17 cellular contexts compared by ENCODE assay signal in genomic region chr1:24888971-24889670, GRCh38. TPM values are rescaled to one million over a fixed set of nuclear protein-coding genes. Genes with fewer than 3 reads are reported as not detected.
DNase-seq lines count a peak whose midpoint lies in the region; ATAC-seq and TF ChIP-seq lines count a peak whose summit lies in the region.
"Had no signal": no experiment of that assay in that cellular context is flagged by ENCODE, and none has a peak within 500 bp of the region (broad histone marks: within the 10 kb centered on the region; RNA-seq: fewer than 3 reads in every experiment).

No MANE protein-coding gene starts in this region.

- H2AK5ac ChIP-seq in mesenchymal stem cell (ENCODE audit: low read length, severe bottlenecking), result no peak overlapping the region

- H3K23ac ChIP-seq in mesenchymal stem cell (ENCODE audit: low read length in 2 of 2), result no peak overlapping the region

- H3K36me3 ChIP-seq in MG63 (no peaks in the 10 kb centered on the region), mesenchymal stem cell (ENCODE audit: control insufficient read depth in 1 of 2, insufficient read depth in 2 of 2, low read depth in 1 of 2, low read length in 2 of 2) (no peaks in the 10 kb centered on the region), A673 (ENCODE audit: insufficient read depth, low read length, poor library complexity, severe bottlenecking) (no peaks in the 10 kb centered on the region)
- H3K36me3 ChIP-seq: heart left ventricle had no signal

- POLR2A ChIA-PET in A673 (lab: Charles Lee; ENCODE audit: low non-redundant PET), result no interaction called here

- TF ChIP-seq CTCF in A673 (conservative IDR thresholded peaks at IDR 0.05; ENCODE audit: low read depth, low read length), result no peak

- H3K27ac ChIP-seq in mesenchymal stem cell (ENCODE audit: low read length, poor library complexity, severe bottlenecking) (no peak overlapping the region), A673 (ENCODE audit: low read depth, low read length, poor library complexity, severe bottlenecking) (no peak overlapping the region)
- H3K27ac ChIP-seq: heart left ventricle, SK-N-MC had no signal

- H2BK120ac ChIP-seq in mesenchymal stem cell (ENCODE audit: low read depth, low read length), result no peak overlapping the region

- no peak overlapping the region for H3K14ac ChIP-seq in mesenchymal stem cell (ENCODE audit: low read length in 2 of 2)

- no TSS peak for BruUV-seq in A673 (replicated peaks; lab: Mats Ljungman, UMichigan)

- no peak overlapping the region for H3K4me3 ChIP-seq in MG63
- peak overlapping the region in 1 of 2 experiments; percentile 43 for H3K4me3 ChIP-seq in mesenchymal stem cell (ENCODE audit: insufficient read depth in 1 of 2, low read depth in 1 of 2, low read length in 2 of 2)
- no peak overlapping the region for H3K4me3 ChIP-seq in A673 (ENCODE audit: low read depth, low read length, poor library complexity, severe bottlenecking)
- H3K4me3 ChIP-seq: heart left ventricle, SK-N-MC had no signal

- DNase-seq in ELR (ENCODE audit: low read depth), result peak; percentile 61
- peak; percentile 79 for DNase-seq in MG63
- peak; percentile 3 for DNase-seq in ecto neural progenitor cell (ENCODE audit: low spot score)
- DNase-seq in mesenchymal stem cell, result peak; percentile 10
- no peak for DNase-seq in A673 (ENCODE audit: low spot score)
- DNase-seq in NCI-H2196 (lab: John Stamatoyannopoulos, UW; ENCODE audit: unreplicated experiment), result no peak
- DNase-seq: activated CD4-positive, alpha-beta T cell treated with anti-CD3 and anti-CD28 coated beads, Interleukin-2, amount 50 U/mL, for 4 hours; endodermal cell; H9; Kasumi-1; NCI-H1694; NCI-H510A treated with DMSO at 0.1 percent for 48 hours had no signal

- H4K8ac ChIP-seq in mesenchymal stem cell (ENCODE audit: low read length), result no peak overlapping the region

- no peak for ATAC-seq in HG02678 (IDR thresholded peaks at IDR 0.05; ENCODE audit: unreplicated experiment)
- no peak for ATAC-seq in HG02884 (IDR thresholded peaks at IDR 0.05; ENCODE audit: unreplicated experiment)
- ATAC-seq: activated T-helper 17 cell treated with anti-CD3 and anti-CD28 coated beads, Interleukin-2, amount 50 U/mL, for 72 hours; heart left ventricle had no signal

- H2BK15ac ChIP-seq in mesenchymal stem cell (ENCODE audit: low read depth, poor library complexity, severe bottlenecking), result no peak overlapping the region

- H3K27me3 ChIP-seq in MG63, result no peaks in the 10 kb centered on the region
- H3K27me3 ChIP-seq in mesenchymal stem cell (ENCODE audit: control insufficient read depth in 1 of 2, insufficient read depth in 1 of 2, low read length in 2 of 2), result peaks cover 0 to 26% of the 10 kb centered on the region in 2 experiments
- no peaks in the 10 kb centered on the region for H3K27me3 ChIP-seq in A673 (replicated peaks; ENCODE audit: insufficient read depth, low read depth, low read length, poor library complexity)

- no peak overlapping the region for H4K91ac ChIP-seq in mesenchymal stem cell (ENCODE audit: low read length)

- H2BK5ac ChIP-seq in mesenchymal stem cell (ENCODE audit: low read depth, low read length, poor library complexity, severe bottlenecking), result no peak overlapping the region

- no peak overlapping the region for H2BK12ac ChIP-seq in mesenchymal stem cell (ENCODE audit: low read length in 2 of 2)

- no peak overlapping the region for H3K18ac ChIP-seq in mesenchymal stem cell (ENCODE audit: low read depth in 1 of 2, low read length in 2 of 2)

- H3K79me1 ChIP-seq in mesenchymal stem cell (replicated peaks; ENCODE audit: low read length, poor library complexity, severe bottlenecking), result no peaks in the 10 kb centered on the region

- H3K4me1 ChIP-seq in mesenchymal stem cell (ENCODE audit: control insufficient read depth, insufficient read depth, low read depth, low read length) (no peaks in the 10 kb centered on the region), A673 (ENCODE audit: insufficient read depth, low read length, poor library complexity, severe bottlenecking) (no peaks in the 10 kb centered on the region)
- H3K4me1 ChIP-seq: heart left ventricle had no signal

- no peak overlapping the region for H3K4me2 ChIP-seq in mesenchymal stem cell (ENCODE audit: low read length, poor library complexity, severe bottlenecking)

- no peak overlapping the region for H3K4ac ChIP-seq in mesenchymal stem cell (ENCODE audit: low read depth in 1 of 2, low read length in 2 of 2)

- 75% methylated on average over 3 of the region's 4 CpGs for WGBS in mesenchymal stem cell

- H3K9ac ChIP-seq in mesenchymal stem cell (ENCODE audit: low read length), result peak overlapping the region; percentile 56

- H2AFZ ChIP-seq in mesenchymal stem cell (ENCODE audit: low read depth, low read length), result no peak overlapping the region

- H3K9me3 ChIP-seq in MG63 (peaks cover 2% of the 10 kb centered on the region; the same call in 1 of the 2 replicates), mesenchymal stem cell (ENCODE audit: control insufficient read depth, low read length) (peaks cover 4% of the 10 kb centered on the region), A673 (ENCODE audit: low read depth, low read length, poor library complexity, severe bottlenecking) (no peaks in the 10 kb centered on the region)

- CTCF ChIA-PET in A673 (lab: Charles Lee), result no interaction called here

- intact Hi-C loops in A673 (cut with micrococcal nuclease; ENCODE audit: unreplicated experiment), result no loop called here

RNA-seq across cellular contexts. Expression of gene RUNX3, which starts 41.0 kb away (rescaled TPM):
- 4.6 and 5.8 TPM in 2 replicates for total RNA-seq in MG63 (2014; rRNA removed; shearing (Covaris generic); ENCODE audit: low replicate concordance)
- polyA plus RNA-seq in mesenchymal stem cell (2013, experiment 1 of 2), result 0.25 TPM
- polyA plus RNA-seq in mesenchymal stem cell (2013, experiment 2 of 2), result 0.33 TPM
- total RNA-seq in A673 (2021), result 8.6 and 10.2 TPM in 2 replicates

Comparison
In these comparisons a context has a peak if more than half of its experiments do, and no peak if none do; other contexts are left out.
1. DNase-seq: peak in ELR (single experiment), MG63 (single experiment), ecto neural progenitor cell (single experiment) and mesenchymal stem cell (single experiment); none in A673 (single experiment) and NCI-H2196 (single experiment).